Comparison of ENCODE assay signal across 8 cellular contexts in the genomic region with DNA sequence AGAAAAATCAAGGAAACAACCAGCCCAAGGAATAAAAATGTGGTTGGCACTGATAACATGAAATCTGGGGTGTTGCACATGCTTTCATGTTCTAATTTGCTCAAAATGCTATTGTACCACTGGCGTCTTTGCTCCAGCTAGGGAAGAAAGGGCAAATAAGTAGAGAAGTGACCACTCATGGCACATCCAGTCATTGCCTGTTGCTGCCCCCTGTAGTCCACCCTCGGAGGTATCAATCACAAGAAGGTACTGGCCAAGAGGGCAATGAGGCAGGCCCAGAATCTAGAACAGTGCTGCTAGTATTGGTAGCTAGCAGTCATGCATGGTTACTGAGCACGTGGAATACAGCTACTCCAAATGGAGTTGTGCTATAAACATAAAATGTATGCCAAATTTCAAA.
A peak's percentile ranks its signal among the peaks of the same experiment; 100 is the strongest.
DNase-seq lines count a peak whose midpoint lies in the region; ATAC-seq and TF ChIP-seq lines count a peak whose summit lies in the region.

No MANE protein-coding gene starts in this region.

- no peaks in the 10 kb centered on the region for H3K9me3 ChIP-seq in thyroid gland

- 46 to 56% methylated on average over 3 of the region's 3 CpGs for whole genome bisulfite sequencing in thyroid gland, 2 donors
- WGBS in lower leg skin, 2 donors: 69% methylated on average over 3 of the region's 3 CpGs

- intact Hi-C loops in activated CD4-positive, alpha-beta memory T cell treated with anti-CD3 and anti-CD28 coated beads for 36 hours (cut with micrococcal nuclease): no loop called here
- intact Hi-C loops in thyroid gland (cut with DNase I): no loop called here
- intact Hi-C loops in lower leg skin (cut with DNase I; ENCODE audit: low total_unique reads): no loop called here

- no peaks in the 10 kb centered on the region for H3K36me3 ChIP-seq in thyroid gland

- TF ChIP-seq CTCF in endothelial cell (IDR thresholded peaks at IDR 0.05; ENCODE audit: unreplicated experiment) (peak; percentile 55), thyroid gland (IDR thresholded peaks at IDR 0.05) (peak in 1 of 6 experiments; percentile 12), lower leg skin (IDR thresholded peaks at IDR 0.05) (no peak)

- peaks cover 9% of the 10 kb centered on the region for H3K27me3 Mint-ChIP-seq in activated CD4-positive, alpha-beta memory T cell treated with anti-CD3 and anti-CD28 coated beads for 36 hours
- H3K27me3 Mint-ChIP-seq in activated CD4-positive, alpha-beta memory T cell treated with anti-CD3 and anti-CD28 coated beads, Interleukin-2, amount 10 ng/mL, durations not matched to agents 7 days and 5 days: peaks cover 28% of the 10 kb centered on the region
- H3K27me3 Mint-ChIP-seq in endothelial cell (ENCODE audit: unreplicated experiment): peaks cover 5% of the 10 kb centered on the region

- POLR2A ChIA-PET in activated CD4-positive, alpha-beta memory T cell treated with anti-CD3 and anti-CD28 coated beads for 36 hours (lab: Charles Lee): no interaction called here
- POLR2A ChIA-PET in activated CD4-positive, alpha-beta memory T cell treated with anti-CD3 and anti-CD28 coated beads, Interleukin-2, amount 10 ng/mL, durations not matched to agents 7 days and 5 days (lab: Charles Lee): no interaction called here

- H3K4me3 ChIP-seq in thyroid gland (replicated peaks in 1 of 3) (no peak overlapping the region), lower leg skin (ENCODE audit: low read depth, poor library complexity, severe bottlenecking) (no peak overlapping the region)

- H3K9me3 Mint-ChIP-seq in activated CD4-positive, alpha-beta memory T cell treated with anti-CD3 and anti-CD28 coated beads for 36 hours: no peaks in the 10 kb centered on the region
- H3K9me3 Mint-ChIP-seq in activated CD4-positive, alpha-beta memory T cell treated with anti-CD3 and anti-CD28 coated beads, Interleukin-2, amount 10 ng/mL, durations not matched to agents 7 days and 5 days: no peaks in the 10 kb centered on the region
- H3K9me3 Mint-ChIP-seq in endothelial cell (ENCODE audit: unreplicated experiment): no peaks in the 10 kb centered on the region
- H3K9me3 Mint-ChIP-seq in stimulated activated effector memory CD8-positive, alpha-beta T cell treated with anti-CD3 and anti-CD28 coated beads, Interleukin-12 subunit alpha, Interleukin-12 subunit beta, amount 100 ng/mL, for 72 hours: no peaks in the 10 kb centered on the region

- H3K27me3 ChIP-seq in thyroid gland: no peaks in the 10 kb centered on the region

- no peak overlapping the region for H3K4me3 Mint-ChIP-seq in activated CD4-positive, alpha-beta memory T cell treated with anti-CD3 and anti-CD28 coated beads for 36 hours
- H3K4me3 Mint-ChIP-seq in activated CD4-positive, alpha-beta memory T cell treated with anti-CD3 and anti-CD28 coated beads, Interleukin-2, amount 10 ng/mL, durations not matched to agents 7 days and 5 days: no peak overlapping the region
- no peak overlapping the region for H3K4me3 Mint-ChIP-seq in endothelial cell (ENCODE audit: unreplicated experiment)
- no peak overlapping the region for H3K4me3 Mint-ChIP-seq in stimulated activated effector memory CD8-positive, alpha-beta T cell treated with anti-CD3 and anti-CD28 coated beads, Interleukin-12 subunit alpha, Interleukin-12 subunit beta, amount 100 ng/mL, for 72 hours

- peaks cover 3% of the 10 kb centered on the region for H3K4me1 Mint-ChIP-seq in activated CD4-positive, alpha-beta memory T cell treated with anti-CD3 and anti-CD28 coated beads for 36 hours (ENCODE audit: low read depth)
- no peaks in the 10 kb centered on the region for H3K4me1 Mint-ChIP-seq in activated CD4-positive, alpha-beta memory T cell treated with anti-CD3 and anti-CD28 coated beads, Interleukin-2, amount 10 ng/mL, durations not matched to agents 7 days and 5 days
- peaks cover 46% of the 10 kb centered on the region for H3K4me1 Mint-ChIP-seq in endothelial cell (ENCODE audit: unreplicated experiment)
- H3K4me1 Mint-ChIP-seq in stimulated activated effector memory CD8-positive, alpha-beta T cell treated with anti-CD3 and anti-CD28 coated beads, Interleukin-12 subunit alpha, Interleukin-12 subunit beta, amount 100 ng/mL, for 72 hours: peaks cover 6% of the 10 kb centered on the region

- CTCF ChIA-PET in activated CD4-positive, alpha-beta memory T cell treated with anti-CD3 and anti-CD28 coated beads for 36 hours (lab: Charles Lee): interaction anchor here (0.6 to 2.2 kb wide), 5 partner anchors 11 to 167 kb away, joined by 3 to 6 read pairs (median 3); no protein-coding TSS in a partner anchor
- CTCF ChIA-PET in activated CD4-positive, alpha-beta memory T cell treated with anti-CD3 and anti-CD28 coated beads, Interleukin-2, amount 10 ng/mL, durations not matched to agents 7 days and 5 days (lab: Charles Lee): interaction anchor here (0.6 kb wide), 1 partner anchor 206 kb away, joined by 5 read pairs; no protein-coding TSS in a partner anchor

- no peak for ATAC-seq in GM21717 (IDR thresholded peaks at IDR 0.05; ENCODE audit: unreplicated experiment)
- no peak for ATAC-seq in stimulated activated effector memory CD8-positive, alpha-beta T cell treated with anti-CD3 and anti-CD28 coated beads, Interleukin-12 subunit alpha, Interleukin-12 subunit beta, amount 100 ng/mL, for 72 hours

- TF ChIP-seq POLR2A in thyroid gland (IDR thresholded peaks at IDR 0.05) (no peak), lower leg skin (IDR thresholded peaks at IDR 0.05) (no peak)

- H3K27ac ChIP-seq in thyroid gland: no peak overlapping the region

- peak; percentile 19 for DNase-seq in activated CD4-positive, alpha-beta memory T cell treated with anti-CD3 and anti-CD28 coated beads for 36 hours
- DNase-seq in activated CD4-positive, alpha-beta memory T cell treated with anti-CD3 and anti-CD28 coated beads, Interleukin-2, amount 10 ng/mL, durations not matched to agents 7 days and 5 days: no peak
- peak; percentile 17 to 38 for DNase-seq in NCI-H526 (lab: John Stamatoyannopoulos, UW)
- peak; percentile 56 for DNase-seq in endothelial cell (ENCODE audit: low spot score)
- DNase-seq in thyroid gland: peak; percentile 15 to 16
- DNase-seq in lower leg skin (ENCODE audit: low spot score in 2 of 2): no peak
- DNase-seq in stimulated activated effector memory CD8-positive, alpha-beta T cell treated with anti-CD3 and anti-CD28 coated beads, Interleukin-12 subunit alpha, Interleukin-12 subunit beta, amount 100 ng/mL, for 72 hours (ENCODE audit: low spot score in 2 of 2): no peak

- H3K27ac Mint-ChIP-seq in activated CD4-positive, alpha-beta memory T cell treated with anti-CD3 and anti-CD28 coated beads for 36 hours: no peak overlapping the region
- no peak overlapping the region for H3K27ac Mint-ChIP-seq in activated CD4-positive, alpha-beta memory T cell treated with anti-CD3 and anti-CD28 coated beads, Interleukin-2, amount 10 ng/mL, durations not matched to agents 7 days and 5 days
- no peak overlapping the region for H3K27ac Mint-ChIP-seq in endothelial cell (ENCODE audit: unreplicated experiment)
- H3K27ac Mint-ChIP-seq in stimulated activated effector memory CD8-positive, alpha-beta T cell treated with anti-CD3 and anti-CD28 coated beads, Interleukin-12 subunit alpha, Interleukin-12 subunit beta, amount 100 ng/mL, for 72 hours: no peak overlapping the region

- H3K36me3 Mint-ChIP-seq in activated CD4-positive, alpha-beta memory T cell treated with anti-CD3 and anti-CD28 coated beads for 36 hours: no peaks in the 10 kb centered on the region
- no peaks in the 10 kb centered on the region for H3K36me3 Mint-ChIP-seq in activated CD4-positive, alpha-beta memory T cell treated with anti-CD3 and anti-CD28 coated beads, Interleukin-2, amount 10 ng/mL, durations not matched to agents 7 days and 5 days (ENCODE audit: low read depth)
- no peaks in the 10 kb centered on the region for H3K36me3 Mint-ChIP-seq in endothelial cell (ENCODE audit: low read depth, unreplicated experiment)
- no peaks in the 10 kb centered on the region for H3K36me3 Mint-ChIP-seq in stimulated activated effector memory CD8-positive, alpha-beta T cell treated with anti-CD3 and anti-CD28 coated beads, Interleukin-12 subunit alpha, Interleukin-12 subunit beta, amount 100 ng/mL, for 72 hours

- peaks cover 11 to 14% of the 10 kb centered on the region in 2 donors for H3K4me1 ChIP-seq in thyroid gland

Comparison
In these comparisons a context has a peak if more than half of its experiments do, and no peak if none do; other contexts are left out.
1. DNase-seq: peak in activated CD4-positive, alpha-beta memory T cell treated with anti-CD3 and anti-CD28 coated beads for 36 hours (single experiment), NCI-H526 (2 of 2), endothelial cell (single experiment) and thyroid gland (2 of 2); none in activated CD4-positive, alpha-beta memory T cell treated with anti-CD3 and anti-CD28 coated beads, Interleukin-2, amount 10 ng/mL, durations not matched to agents 7 days and 5 days (single experiment), lower leg skin (0 of 2) and stimulated activated effector memory CD8-positive, alpha-beta T cell treated with anti-CD3 and anti-CD28 coated beads, Interleukin-12 subunit alpha, Interleukin-12 subunit beta, amount 100 ng/mL, for 72 hours (0 of 2).